1 cellular context compared by ENCODE assay signal in the genomic region with DNA sequence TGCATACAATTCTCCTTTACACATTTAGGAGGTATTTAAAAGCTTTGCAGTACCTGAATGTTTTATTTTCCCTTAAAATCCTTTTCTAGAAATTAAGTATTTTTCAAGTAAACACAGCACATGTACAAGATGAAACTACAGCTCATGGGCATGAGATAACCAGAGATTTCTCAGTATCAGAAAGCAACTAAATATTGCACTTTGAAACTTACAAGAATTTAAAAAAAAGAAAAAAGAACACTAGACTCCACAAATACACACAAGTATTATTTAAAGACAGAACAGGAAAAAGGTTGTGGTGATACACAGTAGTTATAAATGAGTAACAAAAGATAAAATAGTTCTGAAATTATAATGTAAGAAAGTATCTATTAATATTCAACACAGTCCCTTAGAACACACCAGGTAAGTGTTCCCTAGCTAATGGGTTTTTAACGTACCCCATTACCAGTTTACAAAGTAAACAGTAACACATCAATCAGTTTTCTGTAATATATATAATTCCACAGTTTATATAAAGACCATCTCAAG.
TF ChIP-seq lines count a peak whose summit lies in the region.

No MANE protein-coding gene starts in this region.

TF ChIP-seq in HepG2, 621 proteins besides CTCF, POLR2A, EP300 and RAD21 (continued from another document):
- TF ChIP-seq MED13 (CRISPR knock-in tag; IDR thresholded peaks at IDR 0.05) (no peak), ZNF260 (CRISPR knock-in tag; IDR thresholded peaks at IDR 0.05; ENCODE audit: borderline replicate concordance, low read depth) (no peak), ATRX (CRISPR knock-in tag; IDR thresholded peaks at IDR 0.05; ENCODE audit: borderline replicate concordance) (no peak), NR3C1 (CRISPR knock-in tag; IDR thresholded peaks at IDR 0.05) (no peak), HNF4A (CRISPR knock-in tag; IDR thresholded peaks at IDR 0.05) (no peak), ZNF567 (CRISPR knock-in tag; IDR thresholded peaks at IDR 0.05; ENCODE audit: borderline replicate concordance) (no peak), SMARCC2 (IDR thresholded peaks at IDR 0.05) (no peak), ZNF205 (CRISPR knock-in tag; IDR thresholded peaks at IDR 0.05) (no peak), ATM (IDR thresholded peaks at IDR 0.05; ENCODE audit: borderline replicate concordance) (no peak), ZNF644 (CRISPR knock-in tag; IDR thresholded peaks at IDR 0.05; ENCODE audit: low read depth) (no peak)
